Comparison of ENCODE assay signal across 8 cellular contexts in the genomic region with DNA sequence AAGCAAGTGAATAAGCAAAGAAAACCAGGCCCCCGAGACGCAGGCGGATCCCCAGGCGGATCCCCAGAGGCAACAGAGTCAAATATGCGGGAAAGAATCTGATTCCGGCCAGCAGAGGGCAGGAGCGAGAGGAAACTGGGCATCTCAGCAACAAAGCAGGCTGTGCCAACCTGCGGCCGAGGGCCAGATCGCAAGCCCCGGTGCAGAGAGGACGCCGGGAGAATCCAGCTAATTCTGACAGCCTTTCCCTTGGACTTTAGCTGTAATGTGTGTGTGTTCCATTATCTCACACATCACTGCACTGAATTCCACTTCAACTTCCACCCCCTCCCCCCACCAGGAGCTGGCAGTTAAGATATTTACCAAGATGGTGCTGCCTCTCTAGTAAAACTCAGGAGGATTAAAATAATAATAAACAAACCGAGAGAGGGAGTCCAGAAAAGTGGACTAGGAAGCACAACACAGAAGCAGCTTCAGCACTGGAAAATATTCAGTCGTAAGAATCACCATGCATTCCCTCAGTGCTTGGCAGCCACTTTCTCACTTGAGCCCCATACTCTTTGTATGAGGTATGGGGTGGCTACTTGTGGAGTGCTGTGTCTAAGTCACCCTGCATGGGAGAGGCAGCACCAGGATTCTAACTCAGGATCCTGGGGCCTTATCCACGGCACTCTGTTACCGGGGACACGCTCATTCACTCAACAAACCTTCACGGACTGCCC.
A peak's percentile ranks its signal among the peaks of the same experiment; 100 is the strongest.
DNase-seq lines count a peak whose midpoint lies in the region; ATAC-seq lines count a peak whose summit lies in the region.

No MANE protein-coding gene starts in this region.

- H3K4ac ChIP-seq in mesendoderm (ENCODE audit: low read depth, low read length), result no peak overlapping the region

- peaks cover 14% of the 10 kb centered on the region for H3K27me3 Mint-ChIP-seq in activated CD8-positive, alpha-beta T cell treated with anti-CD3 and anti-CD28 coated beads, Interleukin-2, amount 10 ng/mL, durations not matched to agents 7 days and 5 days (ENCODE audit: low read depth)

- peak overlapping the region; percentile 38 for H3K9ac ChIP-seq in mesendoderm (ENCODE audit: low read length)

- H3K27ac ChIP-seq in mesendoderm (ENCODE audit: low read depth, low read length), result no peak overlapping the region

- no peak overlapping the region for H2BK120ac ChIP-seq in mesendoderm (ENCODE audit: low read depth, low read length)

- no peak overlapping the region for H2AK5ac ChIP-seq in mesendoderm (ENCODE audit: low read length)

- no peak overlapping the region for H2BK15ac ChIP-seq in mesendoderm (replicated peaks; ENCODE audit: low read depth)

- POLR2A ChIA-PET in activated CD8-positive, alpha-beta T cell treated with anti-CD3 and anti-CD28 coated beads, Interleukin-2, amount 10 ng/mL, durations not matched to agents 7 days and 5 days (lab: Charles Lee), result no interaction called here

- H3K4me1 ChIP-seq in mesendoderm (ENCODE audit: control insufficient read depth, low read depth, low read length), result no peaks in the 10 kb centered on the region

- H4K5ac ChIP-seq in mesendoderm (ENCODE audit: low read length), result no peak overlapping the region

- H3K36me3 Mint-ChIP-seq in activated CD8-positive, alpha-beta T cell treated with anti-CD3 and anti-CD28 coated beads, Interleukin-2, amount 10 ng/mL, durations not matched to agents 7 days and 5 days (ENCODE audit: low read depth), result no peaks in the 10 kb centered on the region

- peak; percentile 58 for DNase-seq in DMS 273 treated with DMSO at 0.1 percent for 48 hours (lab: John Stamatoyannopoulos, UW)
- peak; percentile 89 for DNase-seq in HK-2 (ENCODE audit: unreplicated experiment)
- peak; percentile 62 for DNase-seq in NCI-H82 treated with DMSO at 0.1 percent for 48 hours (lab: John Stamatoyannopoulos, UW; ENCODE audit: unreplicated experiment)
- DNase-seq in activated CD8-positive, alpha-beta T cell treated with anti-CD3 and anti-CD28 coated beads, Interleukin-2, amount 10 ng/mL, durations not matched to agents 7 days and 5 days, result peak; percentile 88
- DNase-seq in effector CD8-positive, alpha-beta T cell (lab: John Stamatoyannopoulos, UW), result peak; percentile 66
- peak; percentile 91 for DNase-seq in mesendoderm
- DNase-seq in stimulated activated CD8-positive, alpha-beta memory T cell treated with anti-CD3 and anti-CD28 coated beads, Interleukin-15, amount 100 ng/mL, for 4 hours (ENCODE audit: low read depth in 2 of 2), result peak; percentile 32 to 55

- no peak overlapping the region for H3K18ac ChIP-seq in mesendoderm (ENCODE audit: low read length)

- H3K56ac ChIP-seq in mesendoderm (ENCODE audit: low read length), result peak overlapping the region; percentile 62

- no peaks in the 10 kb centered on the region for H3K9me3 Mint-ChIP-seq in activated CD8-positive, alpha-beta T cell treated with anti-CD3 and anti-CD28 coated beads, Interleukin-2, amount 10 ng/mL, durations not matched to agents 7 days and 5 days (ENCODE audit: insufficient read depth)

- CTCF ChIA-PET in activated CD8-positive, alpha-beta T cell treated with anti-CD3 and anti-CD28 coated beads, Interleukin-2, amount 10 ng/mL, durations not matched to agents 7 days and 5 days (lab: Charles Lee), result interaction anchor here (0.6 to 4.0 kb wide), 49 partner anchors 9 to 440 kb away, joined by 3 to 70 read pairs (median 5); no protein-coding TSS in a partner anchor

- ATAC-seq in activated CD8-positive, alpha-beta T cell treated with anti-CD3 and anti-CD28 coated beads, Interleukin-2, amount 10 ng/mL, durations not matched to agents 7 days and 5 days, result peak; percentile 38
- ATAC-seq in HG02642 (IDR thresholded peaks at IDR 0.05; ENCODE audit: poor library complexity, unreplicated experiment), result no peak

- H3K79me1 ChIP-seq in mesendoderm (ENCODE audit: low read length), result no peaks in the 10 kb centered on the region

- no peaks in the 10 kb centered on the region for H3K79me2 ChIP-seq in mesendoderm (ENCODE audit: control insufficient read depth, insufficient read depth, low read length)

- no peak overlapping the region for H4K8ac ChIP-seq in mesendoderm (ENCODE audit: low read depth, low read length)

- H3K23ac ChIP-seq in mesendoderm (ENCODE audit: low read length), result no peak overlapping the region

- H3K27ac Mint-ChIP-seq in activated CD8-positive, alpha-beta T cell treated with anti-CD3 and anti-CD28 coated beads, Interleukin-2, amount 10 ng/mL, durations not matched to agents 7 days and 5 days, result no peak overlapping the region

- no peak overlapping the region for H3K4me3 ChIP-seq in mesendoderm (ENCODE audit: low read length)

- H2BK5ac ChIP-seq in mesendoderm (ENCODE audit: low read length), result no peak overlapping the region

- H3K36me3 ChIP-seq in mesendoderm (ENCODE audit: control insufficient read depth, insufficient read depth, low read length), result no peaks in the 10 kb centered on the region

- H3K4me3 Mint-ChIP-seq in activated CD8-positive, alpha-beta T cell treated with anti-CD3 and anti-CD28 coated beads, Interleukin-2, amount 10 ng/mL, durations not matched to agents 7 days and 5 days, result no peak overlapping the region

- no CpG with 5 or more reads among the region's 19 CpGs for WGBS in mesendoderm (ENCODE audit: extremely low coverage, insufficient coverage, low lambda C conversion rate)

- no peak overlapping the region for H3K4me2 ChIP-seq in mesendoderm (ENCODE audit: low read length)

- no peaks in the 10 kb centered on the region for H3K27me3 ChIP-seq in mesendoderm (ENCODE audit: insufficient read depth, low read length, poor library complexity)

- peaks cover 53% of the 10 kb centered on the region for H3K4me1 Mint-ChIP-seq in activated CD8-positive, alpha-beta T cell treated with anti-CD3 and anti-CD28 coated beads, Interleukin-2, amount 10 ng/mL, durations not matched to agents 7 days and 5 days (ENCODE audit: low read depth)
